Comparison of ENCODE assay signal across 18 cellular contexts in the genomic region with DNA sequence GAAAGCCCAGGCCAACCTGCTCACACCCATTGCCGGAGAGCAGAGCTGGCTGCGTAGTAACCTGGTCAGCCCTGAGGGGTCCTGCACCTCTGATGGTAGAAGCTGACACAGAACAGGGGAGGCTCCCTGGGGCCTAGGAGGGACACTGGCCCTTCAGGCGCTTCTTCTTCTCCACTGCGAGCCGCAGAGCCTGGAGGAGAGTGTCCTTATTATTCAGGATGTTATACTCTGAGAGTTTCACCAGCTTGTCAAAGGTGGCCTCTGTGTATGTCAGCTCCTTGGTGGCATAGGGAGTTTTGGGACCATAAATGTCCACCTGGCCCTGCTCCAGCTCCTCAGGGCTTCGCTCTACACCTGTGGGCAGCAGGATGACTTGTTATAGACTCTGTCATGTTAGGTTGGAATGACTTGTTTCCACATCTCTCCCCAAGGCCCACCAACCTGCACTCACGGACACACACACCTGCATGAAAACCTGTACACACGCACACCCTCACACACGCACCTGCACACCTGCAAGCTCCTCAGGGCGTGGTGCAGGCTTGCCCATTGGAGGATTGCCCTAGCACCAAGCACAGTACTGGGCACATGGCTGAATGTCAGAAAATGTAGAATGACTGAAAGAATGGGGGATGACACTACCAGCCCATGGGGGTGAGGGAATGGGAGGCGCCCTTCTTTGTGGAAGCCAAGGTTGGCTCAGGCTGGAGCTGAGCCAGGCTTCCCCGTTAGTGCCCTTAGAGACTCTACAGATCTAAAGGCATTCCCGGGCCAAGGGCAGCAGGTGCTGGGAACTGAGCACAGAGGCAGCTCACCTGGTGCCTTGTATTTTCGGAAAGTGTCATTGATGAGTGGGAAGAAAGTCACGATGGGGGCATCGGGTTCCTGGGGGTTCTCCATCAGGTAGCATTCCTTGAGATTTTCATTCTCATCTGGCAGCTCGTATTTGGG. TPM values are rescaled to one million over a fixed set of nuclear protein-coding genes. Genes with fewer than 3 reads are reported as not detected.
A peak's percentile ranks its signal among the peaks of the same experiment; 100 is the strongest.
DNase-seq lines count a peak whose midpoint lies in the region; ATAC-seq, FAIRE-seq and TF ChIP-seq lines count a peak whose summit lies in the region.
"Had no signal": no experiment of that assay in that cellular context is flagged by ENCODE, and none has a peak within 500 bp of the region (broad histone marks: within the 10 kb centered on the region; RNA-seq: fewer than 3 reads in every experiment).

No MANE protein-coding gene starts in this region.

- H3K27ac ChIP-seq in heart right ventricle (no peak overlapping the region), H1 (ENCODE audit: low read depth, low read length) (no peak overlapping the region), sigmoid colon (no peak overlapping the region), mammary epithelial cell (ENCODE audit: insufficient read depth, low read depth, low read length) (no peak overlapping the region)
- H3K27ac ChIP-seq: C4-2B, RWPE1 had no signal

- no peak overlapping the region for H2BK20ac ChIP-seq in H1 (ENCODE audit: low read length)

- no peak overlapping the region for H3K23ac ChIP-seq in H1 (ENCODE audit: insufficient read length)

- H3K27me3 ChIP-seq in heart right ventricle, result no peaks in the 10 kb centered on the region
- H3K27me3 ChIP-seq in H1 (replicated peaks in 1 of 4; ENCODE audit: control insufficient read depth in 3 of 4, extremely low read depth in 1 of 4, insufficient read depth in 3 of 4, low read length in 3 of 4), result no peaks in the 10 kb centered on the region; a peak in 1 of 7 replicates
- H3K27me3 ChIP-seq in sigmoid colon, result no peaks in the 10 kb centered on the region
- no peaks in the 10 kb centered on the region for H3K27me3 ChIP-seq in mammary epithelial cell (ENCODE audit: insufficient read depth, low read length)

- no peaks in the 10 kb centered on the region for H3K9me3 ChIP-seq in heart right ventricle
- H3K9me3 ChIP-seq in H1 (ENCODE audit: insufficient read depth in 2 of 2, low read depth in 1 of 2, low read length in 1 of 2), result no peaks in the 10 kb centered on the region
- no peaks in the 10 kb centered on the region for H3K9me3 ChIP-seq in sigmoid colon
- no peaks in the 10 kb centered on the region for H3K9me3 ChIP-seq in mammary epithelial cell (replicated peaks; ENCODE audit: insufficient read depth, low read length)

- TF ChIP-seq RAD21 in H1 (IDR thresholded peaks at IDR 0.05 in 1 of 2, conservative IDR thresholded peaks at IDR 0.05 in 1 of 2; ENCODE audit: low read depth in 2 of 2, low read length in 2 of 2), result no peak

- intact Hi-C loops in cardiac septum (cut with DNase I), result loop anchor here (5.0 to 10.0 kb wide), 2 partner anchors 151 to 152 kb away; no protein-coding TSS in a partner anchor
- intact Hi-C loops in heart right ventricle (cut with DNase I), result no loop called here
- intact Hi-C loops in sigmoid colon (cut with DNase I), result no loop called here
- intact Hi-C loops in mammary epithelial cell (cut with micrococcal nuclease), result loop anchor here (10.0 kb wide), 1 partner anchor 491 kb away; no protein-coding TSS in a partner anchor

- H3K36me3 ChIP-seq in heart right ventricle, result no peaks in the 10 kb centered on the region
- no peaks in the 10 kb centered on the region for H3K36me3 ChIP-seq in H1 (ENCODE audit: control insufficient read depth in 2 of 4, insufficient read depth in 4 of 4, low read length in 3 of 4)
- H3K36me3 ChIP-seq in sigmoid colon, result no peaks in the 10 kb centered on the region
- H3K36me3 ChIP-seq in mammary epithelial cell (ENCODE audit: insufficient read depth, low read length), result no peaks in the 10 kb centered on the region

- no peak overlapping the region for H3K9ac ChIP-seq in H1 (replicated peaks in 1 of 4; ENCODE audit: extremely low read depth in 1 of 4, low read depth in 3 of 4, low read length in 3 of 4)
- no peak overlapping the region for H3K9ac ChIP-seq in mammary epithelial cell (ENCODE audit: insufficient read depth, low read length)

- DNase-seq in cardiac septum (ENCODE audit: low spot score), result peak; percentile 68
- DNase-seq in heart right ventricle, result no peak
- DNase-seq in H1 (ENCODE audit: low read depth in 1 of 2, low spot score in 2 of 2), result no peak
- peak; percentile 57 for DNase-seq in sigmoid colon
- no peak for DNase-seq in DMS 273 treated with DMSO at 0.1 percent for 48 hours (lab: John Stamatoyannopoulos, UW)
- no peak for DNase-seq in mammary epithelial cell
- DNase-seq in NCI-H524 treated with DMSO at 0.1 percent for 48 hours (lab: John Stamatoyannopoulos, UW), result no peak
- DNase-seq: NCI-H1048, NCI-H1436 treated with DMSO at 0.1 percent for 48 hours, NCI-H2029 treated with DMSO at 0.1 percent for 48 hours, NCI-H2171 treated with DMSO at 0.1 percent for 48 hours, NCI-H446 treated with DMSO at 0.1 percent for 48 hours, NCI-H748 treated with DMSO at 0.1 percent for 48 hours, PC-3 had no signal

- TF ChIP-seq CTCF in heart right ventricle (IDR thresholded peaks at IDR 0.05) (no peak), H1 (IDR thresholded peaks at IDR 0.05; ENCODE audit: control extremely low read depth in 1 of 3, insufficient read depth in 1 of 3, low read depth in 1 of 3, low read length in 3 of 3) (no peak), sigmoid colon (IDR thresholded peaks at IDR 0.05) (no peak), mammary epithelial cell (conservative IDR thresholded peaks at IDR 0.05 in 1 of 2, IDR thresholded peaks at IDR 0.05 in 1 of 2; ENCODE audit: extremely low read depth in 1 of 2, insufficient read depth in 1 of 2, low read depth in 1 of 2, low read length in 2 of 2) (no peak)

- H2BK12ac ChIP-seq in H1 (ENCODE audit: low read depth, low read length), result peak overlapping the region; percentile 60; the same call in 1 of the 2 replicates

- no peaks in the 10 kb centered on the region for H3K79me1 ChIP-seq in H1 (ENCODE audit: low read depth, low read length)

- no peak overlapping the region for H3K4me3 ChIP-seq in heart right ventricle
- H3K4me3 ChIP-seq in H1 (ENCODE audit: extremely low read depth in 1 of 4, insufficient read depth in 2 of 4, low read depth in 3 of 4, low read length in 4 of 4), result no peak overlapping the region
- H3K4me3 ChIP-seq in sigmoid colon, result no peak overlapping the region
- no peak overlapping the region for H3K4me3 ChIP-seq in mammary epithelial cell (replicated peaks in 1 of 3; ENCODE audit: insufficient read depth in 1 of 3, low read depth in 2 of 3, low read length in 3 of 3)

- dilution Hi-C loops in mammary epithelial cell (cut with HindIII; ENCODE audit: low sequenced_read_pairs), result no loop called here

- H3K4ac ChIP-seq in H1 (replicated peaks; ENCODE audit: insufficient read length, low read depth, low read length), result no peak overlapping the region

- H3K14ac ChIP-seq in H1 (ENCODE audit: insufficient read length), result no peak overlapping the region

- no peak overlapping the region for H4K8ac ChIP-seq in H1 (ENCODE audit: extremely low read depth, insufficient read depth, low read length)

- no peak overlapping the region for H3K56ac ChIP-seq in H1 (replicated peaks; ENCODE audit: insufficient read length, low read depth, low read length)

- H2AK5ac ChIP-seq in H1 (ENCODE audit: low read depth, low read length), result no peak overlapping the region

- TF ChIP-seq EP300 in H1 (IDR thresholded peaks at IDR 0.05; ENCODE audit: borderline replicate concordance in 1 of 2, low read depth in 2 of 2, low read length in 2 of 2), result no peak
- no peak for TF ChIP-seq EP300 in sigmoid colon (IDR thresholded peaks at IDR 0.05)

- no peak overlapping the region for H2BK15ac ChIP-seq in H1 (ENCODE audit: low read length)

- POLR2A ChIA-PET in H1 (lab: Charles Lee; ENCODE audit: partially characterized antibody), result interaction anchor here (0.8 to 1.2 kb wide), 2 partner anchors 11 kb away, joined by 3 read pairs; a partner anchor contains a TSS

- FAIRE-seq in H1 (lab: Jason Lieb, UNC), result no peak
- FAIRE-seq: GM12892 had no signal

- 94 to 96% methylated on average over 17 of the region's 17 CpGs for WGBS in heart right ventricle, 2 donors
- 87% methylated on average over 17 of the region's 17 CpGs; no CpG with 5 or more reads in 1 of the 2 experiments for WGBS in H1 (ENCODE audit: extremely low coverage in 1 of 2, insufficient coverage in 1 of 2, insufficient read length in 1 of 2, insufficient replicate concordance in 2 of 2, low coverage in 1 of 2, low lambda C conversion rate in 2 of 2, missing lambda C conversion rate in 1 of 2), 2 experiments
- 82 to 91% methylated on average over 17 of the region's 17 CpGs for WGBS in sigmoid colon, 2 donors
- WGBS in mammary epithelial cell (ENCODE audit: low coverage, missing lambda C conversion rate), result 90% methylated on average over 17 of the region's 17 CpGs

- H4K20me1 ChIP-seq in H1 (replicated peaks in 1 of 2; ENCODE audit: control insufficient read depth in 1 of 2, insufficient read depth in 2 of 2, low read length in 2 of 2), result no peaks in the 10 kb centered on the region
- no peaks in the 10 kb centered on the region for H4K20me1 ChIP-seq in mammary epithelial cell (ENCODE audit: insufficient read depth, low read length)

- no peak for TF ChIP-seq POLR2A in H1 (IDR thresholded peaks at IDR 0.05; ENCODE audit: control extremely low read depth in 1 of 2, low read depth in 2 of 2, low read length in 2 of 2)
- TF ChIP-seq POLR2A in sigmoid colon (IDR thresholded peaks at IDR 0.05), result no peak

- no peak overlapping the region for H4K91ac ChIP-seq in H1 (replicated peaks; ENCODE audit: insufficient read length, low read length)

- H3K23me2 ChIP-seq in H1 (ENCODE audit: low read depth, low read length), result no peaks in the 10 kb centered on the region

- CTCF ChIA-PET in H1 (lab: Charles Lee; ENCODE audit: partially characterized antibody) (interaction anchor here (0.9 to 16.4 kb wide), 11 partner anchors 10 to 155 kb away, joined by 3 to 252 read pairs (median 15); a partner anchor contains a TSS), mammary epithelial cell (lab: Charles Lee; ENCODE audit: low non-redundant PET) (no interaction called here)

- H2AFZ ChIP-seq in H1 (ENCODE audit: low read length) (no peak overlapping the region), mammary epithelial cell (ENCODE audit: low read depth, low read length) (no peak overlapping the region)

- H4K5ac ChIP-seq in H1 (ENCODE audit: insufficient read length, low read depth, low read length), result no peak overlapping the region

- in situ Hi-C loops in mammary epithelial cell (cut with MboI; ENCODE audit: low sequenced_read_pairs in 2 of 2), result no loop called here

- H3K79me2 ChIP-seq in H1 (ENCODE audit: control insufficient read depth in 1 of 2, insufficient read depth in 2 of 2, low read length in 2 of 2) (no peaks in the 10 kb centered on the region), mammary epithelial cell (ENCODE audit: insufficient read depth, low read length) (no peaks in the 10 kb centered on the region)

- no peak overlapping the region for H2BK120ac ChIP-seq in H1 (replicated peaks; ENCODE audit: low read depth, low read length)

- no peak for ATAC-seq in heart right ventricle
- ATAC-seq: PC-3 had no signal

- BruUV-seq in mammary epithelial cell (replicated peaks; lab: Mats Ljungman, UMichigan), result no TSS peak

- no peak overlapping the region for H3K18ac ChIP-seq in H1 (ENCODE audit: extremely low read depth, low read length)

- H3K4me2 ChIP-seq in H1 (ENCODE audit: insufficient read depth in 1 of 2, low read depth in 2 of 2, low read length in 2 of 2) (no peak overlapping the region), mammary epithelial cell (ENCODE audit: insufficient read depth, low read depth, low read length) (no peak overlapping the region)

- H3K4me1 ChIP-seq in heart right ventricle (peaks cover 0 to 35% (median 19%) of the 10 kb centered on the region in 9 donors), H1 (replicated peaks in 1 of 4; ENCODE audit: control insufficient read depth in 3 of 4, insufficient read depth in 4 of 4, low read length in 3 of 4) (no peaks in the 10 kb centered on the region; a peak in 1 of 7 replicates), sigmoid colon (no peaks in the 10 kb centered on the region), mammary epithelial cell (ENCODE audit: insufficient read depth, low read length) (no peaks in the 10 kb centered on the region)

- no peak overlapping the region for H2BK5ac ChIP-seq in H1 (ENCODE audit: low read depth, low read length)

RNA-seq across cellular contexts. Expression of a gene that starts 11.5 kb away (rescaled TPM):
- 42.2 TPM for total RNA-seq in cardiac septum
- 10 to 100 TPM; 29.8 to 62.7 (median 46.6) TPM for total RNA-seq in heart right ventricle
- polyA plus RNA-seq in heart right ventricle, result 10 to 100 TPM; 23.4 to 24.2 TPM
- 24.5 and 25.6 TPM in 2 replicates for total RNA-seq in H1 (2021; fragmentation: NEBNext Ultra II Directional; extraction: Animal tissue kit (Norgen Biotek cat#: 25700))
- 17.5 and 19.8 TPM in 2 replicates for polyA plus RNA-seq in H1 (2011; rRNA removed)
- 18.3 TPM for polyA plus RNA-seq in H1 (2011; cell fraction: cytosol; rRNA removed)
- polyA plus RNA-seq in H1 (2011; cell fraction: nucleus; rRNA removed), result 17.6 TPM
- 17.4 to 19.9 TPM (median 19.3 TPM) in 4 replicates for polyA plus RNA-seq in H1 (2012, experiment 1 of 2)
- polyA plus RNA-seq in H1 (2012, experiment 2 of 2), result 19.4 TPM
- polyA plus RNA-seq in H1 (2013, experiment 1 of 2), result 12.8 TPM
- 13.5 TPM for polyA plus RNA-seq in H1 (2013, experiment 2 of 2)
- 23.8 TPM in 2 replicates for polyA minus RNA-seq in H1 (2011; rRNA and poly(A)+ RNA removed)
- polyA minus RNA-seq in H1 (2011; cell fraction: cytosol; rRNA and poly(A)+ RNA removed), result 16.7 TPM
- polyA minus RNA-seq in H1 (2011; cell fraction: nucleus; rRNA and poly(A)+ RNA removed), result 25.9 TPM
- 10 to 100 TPM in 3 of 4 donors, 1 to 10 TPM in 1; 8.9 to 13.0 (median 11.3) TPM for total RNA-seq in sigmoid colon
- 10 to 100 TPM; 16.8 to 37.0 (median 30.5) TPM for polyA plus RNA-seq in sigmoid colon
- total RNA-seq in mammary epithelial cell, result 10 to 100 TPM; 53.6 to 65.0 TPM
- polyA plus RNA-seq in mammary epithelial cell, result 55.8 TPM
- 66.8 TPM for polyA minus RNA-seq in mammary epithelial cell

RNA-seq across cellular contexts. Expression of a gene that starts 36.9 kb away (rescaled TPM):
- total RNA-seq in cardiac septum (0.08 TPM), heart right ventricle (under 1 TPM in 4 of 10 donors, not detected in 6; 0.05 to 0.79 (median 0.19) TPM), sigmoid colon (not detected), mammary epithelial cell (under 1 TPM in 1 of 2 donors, not detected in 1; 0.45 TPM)
- polyA plus RNA-seq in heart right ventricle (under 1 TPM in 1 of 2 donors, not detected in 1; 0.07 TPM), H1 (2011; rRNA removed) (0.03 TPM in 2 replicates), sigmoid colon (under 1 TPM in 1 of 3 donors, not detected in 2; 0.13 TPM), mammary epithelial cell (0.07 TPM)
- total RNA-seq in H1 (2021; fragmentation: NEBNext Ultra II Directional; extraction: Animal tissue kit (Norgen Biotek cat#: 25700)), result not detected in 2 replicates
- polyA plus RNA-seq in H1 (2011; cell fraction: cytosol; rRNA removed), result not detected
- polyA plus RNA-seq in H1 (2011; cell fraction: nucleus; rRNA removed), result 0.04 TPM
- polyA plus RNA-seq in H1 (2012, experiment 1 of 2), result not detected in 4 replicates
- not detected for polyA plus RNA-seq in H1 (2012, experiment 2 of 2)
- not detected for polyA plus RNA-seq in H1 (2013, experiment 1 of 2)
- polyA plus RNA-seq in H1 (2013, experiment 2 of 2), result 0.04 TPM
- not detected in 2 replicates for polyA minus RNA-seq in H1 (2011; rRNA and poly(A)+ RNA removed)
- not detected for polyA minus RNA-seq in H1 (2011; cell fraction: cytosol; rRNA and poly(A)+ RNA removed)
- polyA minus RNA-seq in H1 (2011; cell fraction: nucleus; rRNA and poly(A)+ RNA removed), result not detected
- not detected for polyA minus RNA-seq in mammary epithelial cell
- total RNA-seq: H7, PC-3 had no signal

Comparison
In these comparisons a context has a peak if more than half of its experiments do, and no peak if none do; other contexts are left out.
1. DNase-seq: peak in cardiac septum (single experiment) and sigmoid colon (single experiment); none in heart right ventricle (0 of 2), H1 (0 of 2), DMS 273 treated with DMSO at 0.1 percent for 48 hours (single experiment), mammary epithelial cell (single experiment) and NCI-H524 treated with DMSO at 0.1 percent for 48 hours (single experiment).
2. intact Hi-C loops: an anchor here in cardiac septum (5.0 to 10.0 kb wide) and mammary epithelial cell (10.0 kb wide); none called in heart right ventricle and sigmoid colon.